ENCODE assay signal across 16 cellular contexts in genomic region chr3:87225659-87226058, GRCh38. TPM values are rescaled to one million over a fixed set of nuclear protein-coding genes. Genes with fewer than 3 reads are reported as not detected.
A peak's percentile ranks its signal among the peaks of the same experiment; 100 is the strongest.
DNase-seq lines count a peak whose midpoint lies in the region; ATAC-seq, FAIRE-seq and TF ChIP-seq lines count a peak whose summit lies in the region.
"Had no signal": no experiment of that assay in that cellular context is flagged by ENCODE, and none has a peak within 500 bp of the region (broad histone marks: within the 10 kb centered on the region; RNA-seq: fewer than 3 reads in every experiment).

No MANE protein-coding gene starts in this region.

- no peak for TF ChIP-seq EP300 in transverse colon (IDR thresholded peaks at IDR 0.05; ENCODE audit: low read depth)

- DNase-seq in left ventricle myocardium inferior = no peak
- no peak for DNase-seq in heart left ventricle
- no peak for DNase-seq in T-helper 17 cell
- DNase-seq in keratinocyte (ENCODE audit: low read depth, low spot score) = no peak
- DNase-seq in transverse colon = peak; percentile 34
- no peak for DNase-seq in activated CD4-positive, CD25-positive, alpha-beta regulatory T cell (lab: John Stamatoyannopoulos, UW)
- DNase-seq: effector CD8-positive, alpha-beta T cell; islet precursor cell; NCI-H2081 treated with DMSO at 0.1 percent for 48 hours; SK-N-SH; stimulated activated CD8-positive, alpha-beta memory T cell treated with anti-CD3 and anti-CD28 coated beads, Interleukin-4, amount 100 ng/mL, for 48 hours had no signal

- dilution Hi-C loops in keratinocyte (cut with MboI; ENCODE audit: extremely low pct_ligation_motif_present, low sequenced_read_pairs) = no loop called here

- H3K36me3 ChIP-seq in left ventricle myocardium inferior (no peaks in the 10 kb centered on the region), heart left ventricle (no peaks in the 10 kb centered on the region), keratinocyte (ENCODE audit: control insufficient read depth in 2 of 2, extremely low read depth in 1 of 2, insufficient read depth in 2 of 2, low read length in 2 of 2) (no peaks in the 10 kb centered on the region), transverse colon (no peaks in the 10 kb centered on the region)
- H3K36me3 ChIP-seq: right atrium auricular region had no signal

- H2AFZ ChIP-seq in keratinocyte (ENCODE audit: control insufficient read depth, low read length) = no peak overlapping the region

- peaks cover 35% of the 10 kb centered on the region for H3K79me2 ChIP-seq in keratinocyte (ENCODE audit: control insufficient read depth, insufficient read depth, low read length)

- H3K27me3 Mint-ChIP-seq in T-helper 17 cell = peaks cover 10% of the 10 kb centered on the region

- FAIRE-seq in keratinocyte (lab: Jason Lieb, UNC) = peak; percentile 9
- FAIRE-seq: GM18507, H1 had no signal

- WGBS in heart left ventricle, 4 donors = 48 to 69% (median 64%) methylated on average over 5 of the region's 5 CpGs
- 43 to 46% methylated on average over 5 of the region's 5 CpGs for WGBS in transverse colon (ENCODE audit: low coverage in 1 of 2), 2 donors

- no peak overlapping the region for H3K27ac Mint-ChIP-seq in T-helper 17 cell

- H3K9me3 ChIP-seq in left ventricle myocardium inferior (replicated peaks) (no peaks in the 10 kb centered on the region), heart left ventricle (no peaks in the 10 kb centered on the region), T-helper 17 cell (ENCODE audit: control insufficient read depth, low read length, poor library complexity, severe bottlenecking) (no peaks in the 10 kb centered on the region), keratinocyte (ENCODE audit: control insufficient read depth, low read depth, low read length) (no peaks in the 10 kb centered on the region), transverse colon (no peaks in the 10 kb centered on the region)
- H3K9me3 ChIP-seq: right atrium auricular region, SK-N-SH had no signal

- intact Hi-C loops in left ventricle myocardium inferior (cut with micrococcal nuclease) = no loop called here
- intact Hi-C loops in heart left ventricle (cut with DNase I) = no loop called here
- intact Hi-C loops in transverse colon (cut with DNase I; ENCODE audit: low total_unique reads) = no loop called here

- TF ChIP-seq POLR2A in heart left ventricle (IDR thresholded peaks at IDR 0.05) (no peak), transverse colon (IDR thresholded peaks at IDR 0.05) (no peak)

- H3K4me3 Mint-ChIP-seq in T-helper 17 cell = peak overlapping the region; percentile 31

- H3K4me1 ChIP-seq in left ventricle myocardium inferior = peaks cover 41% of the 10 kb centered on the region
- H3K4me1 ChIP-seq in heart left ventricle = peaks cover 0 to 32% (median 16%) of the 10 kb centered on the region in 12 donors
- H3K4me1 ChIP-seq in keratinocyte (ENCODE audit: control insufficient read depth, extremely low read depth, insufficient read depth, low read length) = peaks cover 9% of the 10 kb centered on the region
- H3K4me1 ChIP-seq in transverse colon = peaks cover 5 to 31% (median 23%) of the 10 kb centered on the region in 4 donors

- in situ Hi-C loops in transverse colon (cut with MboI; ENCODE audit: low pct_ligation_motif_present in 1 of 4, low pct_unique_long_range_greater_than_20kb in 1 of 4, low sequenced_read_pairs in 3 of 4) = no loop called here

- no peak overlapping the region for H3K9ac ChIP-seq in keratinocyte (ENCODE audit: control insufficient read depth, extremely low read depth, insufficient read depth, low read length)

- H4K20me1 ChIP-seq in keratinocyte (ENCODE audit: control insufficient read depth, extremely low read depth, insufficient read depth, low read length) = no peaks in the 10 kb centered on the region

- H3K4me3 ChIP-seq in left ventricle myocardium inferior = peak overlapping the region; percentile 98
- H3K4me3 ChIP-seq in heart left ventricle = peak overlapping the region in 3 of 12 donors; percentile 65 to 98 (median 80)
- no peak overlapping the region for H3K4me3 ChIP-seq in keratinocyte (ENCODE audit: control insufficient read depth in 2 of 3, extremely low read depth in 1 of 3, insufficient read depth in 2 of 3, low read depth in 1 of 3, low read length in 3 of 3)
- no peak overlapping the region for H3K4me3 ChIP-seq in transverse colon

- no peaks in the 10 kb centered on the region for H3K9me1 ChIP-seq in keratinocyte (ENCODE audit: control insufficient read depth, extremely low read depth, insufficient read depth, low read length)

- H3K4me1 Mint-ChIP-seq in T-helper 17 cell = peaks cover 27% of the 10 kb centered on the region

- H3K4me2 ChIP-seq in keratinocyte (ENCODE audit: control insufficient read depth, extremely low read depth, insufficient read depth, low read depth, low read length) = no peak overlapping the region

- TF ChIP-seq CTCF in left ventricle myocardium inferior (IDR thresholded peaks at IDR 0.05; ENCODE audit: borderline replicate concordance) = no peak
- no peak for TF ChIP-seq CTCF in heart left ventricle (IDR thresholded peaks at IDR 0.05)
- no peak for TF ChIP-seq CTCF in keratinocyte (optimal IDR thresholded peaks at IDR 0.05 in 1 of 3, IDR thresholded peaks at IDR 0.05 in 1 of 3, conservative IDR thresholded peaks at IDR 0.05 in 1 of 3; ENCODE audit: extremely low read depth in 1 of 3, insufficient read depth in 2 of 3, low read length in 3 of 3)
- no peak for TF ChIP-seq CTCF in transverse colon (IDR thresholded peaks at IDR 0.05)

- H3K36me3 Mint-ChIP-seq in T-helper 17 cell (ENCODE audit: low read depth) = peaks cover 6% of the 10 kb centered on the region

- H3K27me3 ChIP-seq in left ventricle myocardium inferior (ENCODE audit: low read depth) (no peaks in the 10 kb centered on the region), heart left ventricle (no peaks in the 10 kb centered on the region), keratinocyte (ENCODE audit: control insufficient read depth, extremely low read depth, insufficient read depth, low read length) (no peaks in the 10 kb centered on the region), transverse colon (no peaks in the 10 kb centered on the region)
- H3K27me3 ChIP-seq: right atrium auricular region had no signal

- ATAC-seq in heart left ventricle (no peak), T-helper 17 cell (no peak), HG03039 (IDR thresholded peaks at IDR 0.05; ENCODE audit: unreplicated experiment) (no peak), HG03045 (IDR thresholded peaks at IDR 0.05; ENCODE audit: unreplicated experiment) (no peak)

- H3K27ac ChIP-seq in left ventricle myocardium inferior (replicated peaks) = no peak overlapping the region
- no peak overlapping the region for H3K27ac ChIP-seq in heart left ventricle
- H3K27ac ChIP-seq in keratinocyte (ENCODE audit: control insufficient read depth, insufficient read depth, low read length) = no peak overlapping the region
- H3K27ac ChIP-seq in transverse colon = no peak overlapping the region
- H3K27ac ChIP-seq: right atrium auricular region had no signal

RNA-seq across cellular contexts. Expression of gene CHMP2B, which starts 1.4 kb away (rescaled TPM):
- total RNA-seq in left ventricle myocardium inferior = 35.8 TPM
- 10 to 100 TPM; 25.3 to 42.3 (median 32.0) TPM for total RNA-seq in heart left ventricle
- 10 to 100 TPM; 13.6 to 28.3 TPM for polyA plus RNA-seq in heart left ventricle
- 10 to 100 TPM; 24.3 to 29.4 TPM for total RNA-seq in T-helper 17 cell
- polyA plus RNA-seq in keratinocyte = 17.0 to 38.2 TPM (median 37.5 TPM) in 3 replicates
- 111 TPM for polyA plus RNA-seq in keratinocyte (2011; ENCODE audit: low read depth)
- polyA plus RNA-seq in keratinocyte (2011; cell fraction: cytosol; rRNA removed) = 23.0 and 42.6 TPM in 2 replicates
- polyA plus RNA-seq in keratinocyte (2011; cell fraction: nucleus; rRNA removed) = 22.2 and 32.0 TPM in 2 replicates
- polyA plus RNA-seq in keratinocyte (2012; ENCODE audit: low replicate concordance) = 34.1 and 50.9 TPM in 2 replicates
- 2.4 to 12.7 TPM (median 4.3 TPM) in 3 replicates for polyA minus RNA-seq in keratinocyte
- 27.4 TPM for polyA minus RNA-seq in keratinocyte (2011; cell fraction: cytosol; rRNA and poly(A)+ RNA removed)
- polyA minus RNA-seq in keratinocyte (2011; cell fraction: nucleus; rRNA and poly(A)+ RNA removed) = 6.0 and 15.6 TPM in 2 replicates
- 100 to 1,000 TPM in 1 of 4 donors, 10 to 100 TPM in 2, 1 to 10 TPM in 1; 7.8 to 126 (median 54.6) TPM for total RNA-seq in transverse colon

RNA-seq across cellular contexts. Expression of gene POU1F1, which starts 50.7 kb away (rescaled TPM):
- total RNA-seq in left ventricle myocardium inferior (not detected), heart left ventricle (not detected), T-helper 17 cell (not detected), transverse colon (not detected)
- polyA plus RNA-seq in heart left ventricle (not detected), keratinocyte (not detected in 3 replicates)
- polyA plus RNA-seq in keratinocyte (2011; ENCODE audit: low read depth) = not detected
- not detected in 2 replicates for polyA plus RNA-seq in keratinocyte (2011; cell fraction: cytosol; rRNA removed)
- not detected in 2 replicates for polyA plus RNA-seq in keratinocyte (2011; cell fraction: nucleus; rRNA removed)
- polyA plus RNA-seq in keratinocyte (2012; ENCODE audit: low replicate concordance) = not detected in 2 replicates
- not detected in 3 replicates for polyA minus RNA-seq in keratinocyte
- not detected for polyA minus RNA-seq in keratinocyte (2011; cell fraction: cytosol; rRNA and poly(A)+ RNA removed)
- not detected in 2 replicates for polyA minus RNA-seq in keratinocyte (2011; cell fraction: nucleus; rRNA and poly(A)+ RNA removed)
- total RNA-seq: H1, right atrium auricular region had no signal
- polyA plus RNA-seq: H1, SK-N-SH had no signal
